ENCODE assay signal across 1 cellular context in genomic region chr7:155219947-155220769, GRCh38.
TF ChIP-seq lines count a peak whose summit lies in the region.

No MANE protein-coding gene starts in this region.

TF ChIP-seq in IMR-90, 13 proteins besides CTCF, POLR2A, EP300 and RAD21:
- TF ChIP-seq NFE2L2 (IDR thresholded peaks at IDR 0.05; ENCODE audit: low read depth, low read length) (no peak), MAZ (IDR thresholded peaks at IDR 0.05; ENCODE audit: borderline replicate concordance, low read depth, low read length) (no peak), CHD1 (IDR thresholded peaks at IDR 0.05; ENCODE audit: low read depth, low read length) (no peak), CEBPB (IDR thresholded peaks at IDR 0.05; ENCODE audit: low read depth, low read length) (no peak), FOS (IDR thresholded peaks at IDR 0.05; ENCODE audit: low read depth, low read length) (no peak), MAFK (IDR thresholded peaks at IDR 0.05; ENCODE audit: low read depth, low read length) (no peak), MXI1 (IDR thresholded peaks at IDR 0.05; ENCODE audit: borderline replicate concordance, low read depth, low read length) (no peak), SMC3 (IDR thresholded peaks at IDR 0.05; ENCODE audit: low read depth, low read length) (no peak), USF2 (IDR thresholded peaks at IDR 0.05; ENCODE audit: low read depth, low read length) (no peak), RFX5 (IDR thresholded peaks at IDR 0.05; ENCODE audit: low read depth, low read length) (no peak), BHLHE40 (IDR thresholded peaks at IDR 0.05; ENCODE audit: low read depth, low read length) (no peak), ELK1 (IDR thresholded peaks at IDR 0.05; ENCODE audit: borderline replicate concordance, low read depth, low read length) (no peak), RCOR1 (IDR thresholded peaks at IDR 0.05; ENCODE audit: insufficient replicate concordance, low read length) (no peak)
